ENCODE assay signal across 1 cellular context in the genomic region with DNA sequence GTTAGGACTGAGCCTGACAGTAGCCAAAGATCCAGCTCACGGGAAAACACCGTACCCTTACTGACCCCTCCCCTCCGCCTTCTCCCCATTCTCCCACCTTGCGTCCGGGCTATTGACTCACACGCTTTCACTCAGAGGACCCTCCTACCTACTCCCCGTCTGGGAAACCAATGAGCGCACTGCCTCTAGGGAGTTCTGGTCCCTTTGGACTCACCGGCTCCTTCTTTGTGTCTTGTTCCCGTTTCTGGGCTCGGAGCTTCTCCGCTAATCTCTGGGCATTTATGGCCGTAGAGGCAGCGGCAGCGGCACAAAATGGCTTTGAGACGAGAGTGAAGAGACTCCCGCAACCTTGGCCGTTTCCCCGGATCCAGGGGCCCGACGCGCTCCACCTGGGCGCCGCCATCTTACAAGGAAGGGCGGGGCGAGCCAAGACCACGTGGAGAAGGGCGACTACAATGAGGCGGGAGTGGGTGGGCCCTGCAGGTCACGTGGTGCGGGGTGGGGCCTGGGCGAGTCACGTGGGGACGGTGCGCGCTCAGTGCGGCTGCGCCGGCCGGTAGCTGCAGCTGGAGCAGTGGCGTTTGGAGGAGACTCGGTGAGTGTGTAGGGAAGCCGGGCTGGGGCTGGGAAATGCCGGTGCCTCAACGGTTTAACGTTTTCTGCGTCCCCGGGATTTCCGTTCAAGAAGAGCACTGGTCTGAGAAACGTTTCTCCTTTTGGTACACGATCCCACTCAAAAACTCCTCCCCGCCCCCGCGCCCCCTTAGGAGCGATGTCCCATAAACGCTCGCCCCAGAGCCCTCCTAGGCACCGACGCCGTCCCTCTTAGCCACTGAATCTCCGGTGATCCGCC.
TF ChIP-seq lines count a peak whose summit lies in the region.

A gene (plus strand): TSS at position 547 of the 853 bp plus-strand sequence. CDS start 23,220 bp downstream, outside the sequence.
A gene with protein sequence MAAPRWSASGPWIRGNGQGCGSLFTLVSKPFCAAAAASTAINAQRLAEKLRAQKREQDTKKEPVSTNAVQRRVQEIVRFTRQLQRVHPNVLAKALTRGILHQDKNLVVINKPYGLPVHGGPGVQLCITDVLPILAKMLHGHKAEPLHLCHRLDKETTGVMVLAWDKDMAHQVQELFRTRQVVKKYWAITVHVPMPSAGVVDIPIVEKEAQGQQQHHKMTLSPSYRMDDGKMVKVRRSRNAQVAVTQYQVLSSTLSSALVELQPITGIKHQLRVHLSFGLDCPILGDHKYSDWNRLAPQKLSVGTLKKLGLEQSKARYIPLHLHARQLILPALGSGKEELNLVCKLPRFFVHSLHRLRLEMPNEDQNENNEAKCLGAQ (minus strand): TSS at position 415 of the 853 bp plus-strand sequence. CDS start 12 bp downstream, at position 403.

TF ChIP-seq in IMR-90, 13 proteins besides CTCF, POLR2A, EP300 and RAD21 (continued from another document):
- TF ChIP-seq FOS (IDR thresholded peaks at IDR 0.05; ENCODE audit: low read depth, low read length) (peak; percentile 99), BHLHE40 (IDR thresholded peaks at IDR 0.05; ENCODE audit: low read depth, low read length) (no peak; the same call in 1 of the 2 replicates), CEBPB (IDR thresholded peaks at IDR 0.05; ENCODE audit: low read depth, low read length) (no peak), SMC3 (IDR thresholded peaks at IDR 0.05; ENCODE audit: low read depth, low read length) (no peak), MAFK (IDR thresholded peaks at IDR 0.05; ENCODE audit: low read depth, low read length) (no peak), CHD1 (IDR thresholded peaks at IDR 0.05; ENCODE audit: low read depth, low read length) (no peak), MAZ (IDR thresholded peaks at IDR 0.05; ENCODE audit: borderline replicate concordance, low read depth, low read length) (peak; percentile 68; the same call in 1 of the 2 replicates), MXI1 (IDR thresholded peaks at IDR 0.05; ENCODE audit: borderline replicate concordance, low read depth, low read length) (peak; percentile 98)
- TF ChIP-seq, protein P1, sequence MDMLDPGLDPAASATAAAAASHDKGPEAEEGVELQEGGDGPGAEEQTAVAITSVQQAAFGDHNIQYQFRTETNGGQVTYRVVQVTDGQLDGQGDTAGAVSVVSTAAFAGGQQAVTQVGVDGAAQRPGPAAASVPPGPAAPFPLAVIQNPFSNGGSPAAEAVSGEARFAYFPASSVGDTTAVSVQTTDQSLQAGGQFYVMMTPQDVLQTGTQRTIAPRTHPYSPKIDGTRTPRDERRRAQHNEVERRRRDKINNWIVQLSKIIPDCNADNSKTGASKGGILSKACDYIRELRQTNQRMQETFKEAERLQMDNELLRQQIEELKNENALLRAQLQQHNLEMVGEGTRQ (IDR thresholded peaks at IDR 0.05; ENCODE audit: low read depth, low read length) = peak; percentile 100
